22 cellular contexts compared by ENCODE assay signal in genomic region chr3:16066975-16067374, GRCh38.
DNase-seq lines count a peak whose midpoint lies in the region; ATAC-seq, FAIRE-seq and TF ChIP-seq lines count a peak whose summit lies in the region.
"Had no signal": no experiment of that assay in that cellular context is flagged by ENCODE, and none has a peak within 500 bp of the region (broad histone marks: within the 10 kb centered on the region; RNA-seq: fewer than 3 reads in every experiment).

No MANE protein-coding gene starts in this region.

- peak; percentile 46 for DNase-seq in A172 (ENCODE audit: low spot score)
- DNase-seq in HCT116 (ENCODE audit: low read depth, low spot score) = no peak
- peak; percentile 93 for DNase-seq in astrocyte (ENCODE audit: low read depth)
- peak; percentile 82 for DNase-seq in fibroblast of the aortic adventitia (ENCODE audit: low read depth)
- no peak for DNase-seq in heart right ventricle
- no peak for DNase-seq in activated T-cell treated with anti-CD3 and anti-CD28 coated beads for 4 hours
- no peak for DNase-seq in left lobe of liver (ENCODE audit: low spot score)
- no peak for DNase-seq in CD1c-positive myeloid dendritic cell (ENCODE audit: extremely low spot score)
- DNase-seq: activated CD4-positive, alpha-beta T cell treated with anti-CD3 and anti-CD28 coated beads, Interleukin-2, amount 10 ng/mL, durations not matched to agents 24 days and 14 days; activated naive CD4-positive, alpha-beta T cell treated with anti-CD3 and anti-CD28 coated beads for 36 hours; Caco-2; foreskin melanocyte; GF-D8; NCI-H146; NCI-H345; posterior cingulate gyrus; SHP77; small intestine; upper lobe of left lung had no signal

- H4K20me1 ChIP-seq in HCT116 (ENCODE audit: insufficient read depth) = no peaks in the 10 kb centered on the region
- no peaks in the 10 kb centered on the region for H4K20me1 ChIP-seq in astrocyte (ENCODE audit: insufficient read depth, low read length)

- BruUV-seq in HCT116 (replicated peaks; lab: Mats Ljungman, UMichigan) = no TSS peak

- RAD21 ChIA-PET in HCT116 (lab: Charles Lee; ENCODE audit: low non-redundant PET in 1 of 2, low total read pairs in 2 of 2, uncharacterized antibody in 2 of 2, unreplicated experiment in 2 of 2) = no interaction called here

- ATAC-seq in HCT116 (no peak), heart right ventricle (no peak), left lobe of liver (no peak)
- ATAC-seq: stimulated activated memory B cell treated with anti-CD40 and anti-IgM and Interleukin-4, amounts not matched to agents 10 μg/mL and 1 μg/mL and 100 μg/mL, for 72 hours had no signal

- TF ChIP-seq CTCF in HCT116 (IDR thresholded peaks at IDR 0.05 in 2 of 3, conservative IDR thresholded peaks at IDR 0.05 in 1 of 3; ENCODE audit: borderline replicate concordance in 1 of 3, insufficient read depth in 1 of 3, low read depth in 2 of 3, low read length in 2 of 3) (no peak), astrocyte (IDR thresholded peaks at IDR 0.05; ENCODE audit: insufficient read depth, low read depth, low read length) (no peak), fibroblast of the aortic adventitia (IDR thresholded peaks at IDR 0.05; ENCODE audit: insufficient read depth, low read length) (no peak), heart right ventricle (IDR thresholded peaks at IDR 0.05) (no peak)

- H3K4me2 ChIP-seq in HCT116 (ENCODE audit: low read length) = no peak overlapping the region
- H3K4me2 ChIP-seq in astrocyte (ENCODE audit: low read length) = peak overlapping the region; percentile 14

- intact Hi-C loops in HCT116 (cut with micrococcal nuclease) (no loop called here), heart right ventricle (cut with DNase I) (no loop called here)

- H3K9me3 ChIP-seq in HCT116 (ENCODE audit: control insufficient read depth in 1 of 2, insufficient read depth in 1 of 2, low read depth in 1 of 2, low read length in 2 of 2) (no peaks in the 10 kb centered on the region), astrocyte (ENCODE audit: insufficient read depth, low read depth, low read length) (no peaks in the 10 kb centered on the region), heart right ventricle (no peaks in the 10 kb centered on the region)
- H3K9me3 ChIP-seq: Caco-2, upper lobe of left lung had no signal

- WGBS in heart right ventricle, 2 donors = 93 to 94% methylated on average over 6 of the region's 6 CpGs

- TF ChIP-seq POLR2A in HCT116 (IDR thresholded peaks at IDR 0.05; ENCODE audit: borderline replicate concordance, extremely low read depth, insufficient read depth, insufficient read length) = no peak

- H3K79me2 ChIP-seq in HCT116 (ENCODE audit: insufficient read depth, low read length) (no peaks in the 10 kb centered on the region), astrocyte (ENCODE audit: insufficient read depth, low read length) (no peaks in the 10 kb centered on the region)

- TF ChIP-seq RAD21 in HCT116 (IDR thresholded peaks at IDR 0.05; ENCODE audit: low read depth) = no peak

- peak overlapping the region; percentile 98 for H3K27ac Mint-ChIP-seq in astrocyte (ENCODE audit: unreplicated experiment)
- H3K27ac Mint-ChIP-seq: activated CD4-positive, alpha-beta T cell treated with anti-CD3 and anti-CD28 coated beads, Interleukin-2, amount 10 ng/mL, durations not matched to agents 24 days and 14 days; activated naive CD4-positive, alpha-beta T cell treated with anti-CD3 and anti-CD28 coated beads for 36 hours; stimulated activated memory B cell treated with anti-CD40 and anti-IgM and Interleukin-4, amounts not matched to agents 10 μg/mL and 1 μg/mL and 100 μg/mL, for 72 hours had no signal

- H3K27me3 ChIP-seq in HCT116 (ENCODE audit: insufficient read depth, low read length) (no peaks in the 10 kb centered on the region), astrocyte (ENCODE audit: insufficient read depth, low read length) (no peaks in the 10 kb centered on the region), heart right ventricle (no peaks in the 10 kb centered on the region)
- H3K27me3 ChIP-seq: upper lobe of left lung had no signal

- peaks cover 1% of the 10 kb centered on the region for H3K9me3 Mint-ChIP-seq in astrocyte (ENCODE audit: unreplicated experiment)

- CTCF ChIA-PET in HCT116 (lab: Charles Lee) = interaction anchor here (1.5 kb wide), 1 partner anchor 18 kb away, joined by 4 read pairs; no protein-coding TSS in a partner anchor

- H3K36me3 ChIP-seq in HCT116 (ENCODE audit: control insufficient read depth in 1 of 2, insufficient read depth in 2 of 2, low read length in 2 of 2) = no peaks in the 10 kb centered on the region
- H3K36me3 ChIP-seq in astrocyte (ENCODE audit: insufficient read depth, low read length) = no peaks in the 10 kb centered on the region
- H3K36me3 ChIP-seq in heart right ventricle = no peaks in the 10 kb centered on the region
- H3K36me3 ChIP-seq: upper lobe of left lung had no signal

- H2AFZ ChIP-seq in HCT116 (ENCODE audit: low read depth, low read length, poor library complexity, severe bottlenecking) = peak overlapping the region; percentile 7
- no peak overlapping the region for H2AFZ ChIP-seq in astrocyte (ENCODE audit: low read depth, low read length)

- peaks cover 1% of the 10 kb centered on the region for H3K36me3 Mint-ChIP-seq in astrocyte (ENCODE audit: low read depth, unreplicated experiment)

- H3K4me3 ChIP-seq in HCT116 (replicated peaks in 1 of 2; ENCODE audit: low read depth in 1 of 2, low read length in 2 of 2) = no peak overlapping the region
- H3K4me3 ChIP-seq in astrocyte (ENCODE audit: insufficient read depth, low read depth, low read length) = no peak overlapping the region
- no peak overlapping the region for H3K4me3 ChIP-seq in fibroblast of the aortic adventitia (ENCODE audit: low read depth, low read length)
- no peak overlapping the region for H3K4me3 ChIP-seq in heart right ventricle
- H3K4me3 ChIP-seq: upper lobe of left lung had no signal

- POLR2A ChIA-PET in HCT116 (lab: Charles Lee) = no interaction called here

- H3K4me1 ChIP-seq in HCT116 (ENCODE audit: control insufficient read depth in 1 of 2, insufficient read depth in 2 of 2, low read length in 2 of 2) (peaks cover 18 to 25% of the 10 kb centered on the region in 2 experiments), astrocyte (ENCODE audit: insufficient read depth, low read length) (peaks cover 41% of the 10 kb centered on the region), heart right ventricle (peaks cover 0 to 24% (median 11%) of the 10 kb centered on the region in 9 donors)

- H3K27ac ChIP-seq in HCT116 (ENCODE audit: low read depth, low read length) (no peak overlapping the region), astrocyte (ENCODE audit: low read depth, low read length) (peak overlapping the region; percentile 95), heart right ventricle (no peak overlapping the region)
- H3K27ac ChIP-seq: 22Rv1, upper lobe of left lung had no signal

- peak overlapping the region; percentile 64 for H3K4me3 Mint-ChIP-seq in astrocyte (ENCODE audit: unreplicated experiment)
- H3K4me3 Mint-ChIP-seq: activated CD4-positive, alpha-beta T cell treated with anti-CD3 and anti-CD28 coated beads, Interleukin-2, amount 10 ng/mL, durations not matched to agents 24 days and 14 days; activated naive CD4-positive, alpha-beta T cell treated with anti-CD3 and anti-CD28 coated beads for 36 hours; stimulated activated memory B cell treated with anti-CD40 and anti-IgM and Interleukin-4, amounts not matched to agents 10 μg/mL and 1 μg/mL and 100 μg/mL, for 72 hours had no signal

- H3K4me1 Mint-ChIP-seq in astrocyte (ENCODE audit: low read depth, unreplicated experiment) = peaks cover 59% of the 10 kb centered on the region
- H3K4me1 Mint-ChIP-seq: stimulated activated memory B cell treated with anti-CD40 and anti-IgM and Interleukin-4, amounts not matched to agents 10 μg/mL and 1 μg/mL and 100 μg/mL, for 72 hours had no signal

- FAIRE-seq in astrocyte (lab: Jason Lieb, UNC) = peak; percentile 26
- FAIRE-seq: H54, small intestine had no signal

- H3K9ac ChIP-seq in HCT116 (ENCODE audit: low read length) (no peak overlapping the region), astrocyte (ENCODE audit: low read length) (peak overlapping the region; percentile 75)

- H3K27me3 Mint-ChIP-seq in astrocyte (ENCODE audit: low read depth, unreplicated experiment) = no peaks in the 10 kb centered on the region

- H3K9me2 ChIP-seq in HCT116 (ENCODE audit: insufficient read depth) = no peaks in the 10 kb centered on the region

TF ChIP-seq in HCT116, 20 proteins besides CTCF, POLR2A, EP300 and RAD21:
- TF ChIP-seq REST (IDR thresholded peaks at IDR 0.05; ENCODE audit: low read depth) (no peak), YY1 (IDR thresholded peaks at IDR 0.05; ENCODE audit: extremely low read depth, insufficient replicate concordance, low read depth, low read length) (no peak), CBX3 (IDR thresholded peaks at IDR 0.05; ENCODE audit: low read depth) (no peak), EZH2 (IDR thresholded peaks at IDR 0.05) (no peak), ELF1 (IDR thresholded peaks at IDR 0.05; ENCODE audit: borderline replicate concordance, low read depth) (no peak)

Comparison
In these comparisons a context has a peak if more than half of its experiments do, and no peak if none do; other contexts are left out.
1. DNase-seq: peak in A172 (single experiment), astrocyte (single experiment) and fibroblast of the aortic adventitia (single experiment); none in HCT116 (single experiment), heart right ventricle (0 of 2), activated T-cell treated with anti-CD3 and anti-CD28 coated beads for 4 hours (single experiment), left lobe of liver (single experiment) and CD1c-positive myeloid dendritic cell (single experiment).